8 cellular contexts compared by ENCODE assay signal in the genomic region with DNA sequence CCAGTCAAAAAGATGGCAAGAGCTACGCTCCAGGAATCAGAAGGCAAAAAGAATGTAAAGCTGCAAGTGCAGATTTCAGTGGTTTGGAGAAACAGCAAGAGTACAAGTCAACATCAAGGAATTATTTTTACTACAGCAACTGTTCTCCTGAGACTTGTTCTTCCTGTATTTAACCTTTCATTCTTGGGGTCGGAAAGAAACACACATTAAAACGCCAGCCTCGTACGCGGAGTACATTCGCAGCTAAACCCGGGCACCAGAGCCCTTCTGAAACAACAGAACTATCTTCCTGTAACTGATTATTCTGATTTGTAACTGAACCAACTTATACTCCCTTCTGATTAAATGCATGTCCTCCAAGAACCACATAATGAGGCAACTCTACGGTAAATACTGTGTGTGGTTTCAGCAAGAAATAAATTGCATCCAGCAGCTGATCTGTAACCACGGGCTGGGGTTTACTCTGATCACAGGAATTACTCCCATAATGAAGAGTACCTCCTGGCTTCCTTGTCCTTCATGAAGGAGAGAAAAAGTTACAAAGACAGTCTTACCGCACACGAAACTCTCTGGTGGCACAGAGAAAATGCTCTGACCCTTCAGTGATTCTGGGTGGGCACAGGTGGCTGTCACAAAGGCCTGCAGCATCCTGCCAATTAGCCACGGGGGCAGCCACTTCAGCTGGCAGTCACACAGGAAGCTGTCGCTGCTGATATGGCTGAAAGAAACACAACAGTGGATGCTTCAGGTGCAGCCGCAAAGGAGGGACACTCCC.
A peak's percentile ranks its signal among the peaks of the same experiment; 100 is the strongest.
DNase-seq lines count a peak whose midpoint lies in the region; ATAC-seq and TF ChIP-seq lines count a peak whose summit lies in the region.

No MANE protein-coding gene starts in this region.

- peaks cover 8 to 68% (median 29%) of the 10 kb centered on the region in 4 donors for H3K36me3 ChIP-seq in upper lobe of left lung

- 69 to 72% methylated on average over 14 to 15 of the region's 15 CpGs for WGBS in upper lobe of left lung, 2 donors

- peaks cover 27% of the 10 kb centered on the region for H3K36me3 Mint-ChIP-seq in activated CD8-positive, alpha-beta T cell treated with anti-CD3 and anti-CD28 coated beads for 36 hours (ENCODE audit: low read depth)

- H3K9me3 Mint-ChIP-seq in activated CD8-positive, alpha-beta T cell treated with anti-CD3 and anti-CD28 coated beads for 36 hours: peaks cover 5% of the 10 kb centered on the region

- ATAC-seq in HG03097 (IDR thresholded peaks at IDR 0.05; ENCODE audit: low FRiP score, unreplicated experiment): peak; percentile 81
- peak; percentile 98 for ATAC-seq in activated CD8-positive, alpha-beta T cell treated with anti-CD3 and anti-CD28 coated beads for 36 hours
- ATAC-seq in upper lobe of left lung (ENCODE audit: low FRiP score in 2 of 2): no peak

- H3K9me3 ChIP-seq in upper lobe of left lung: no peaks in the 10 kb centered on the region

- H3K27me3 ChIP-seq in upper lobe of left lung: no peaks in the 10 kb centered on the region

- H3K4me1 ChIP-seq in upper lobe of left lung: peaks cover 0 to 5% (median 3%) of the 10 kb centered on the region in 4 donors

- H3K27ac ChIP-seq in upper lobe of left lung: peak overlapping the region in 1 of 4 donors; percentile 32

- POLR2A ChIA-PET in activated CD8-positive, alpha-beta T cell treated with anti-CD3 and anti-CD28 coated beads for 36 hours (lab: Charles Lee): interaction anchor here (0.6 to 2.3 kb wide), 4 partner anchors 14 to 207 kb away, joined by 3 to 6 read pairs (median 5); no protein-coding TSS in a partner anchor

- no peak for TF ChIP-seq POLR2A in upper lobe of left lung (IDR thresholded peaks at IDR 0.05)

- CTCF ChIA-PET in activated CD8-positive, alpha-beta T cell treated with anti-CD3 and anti-CD28 coated beads for 36 hours (lab: Charles Lee): interaction anchor here (1.1 to 6.7 kb wide), 5 partner anchors 14 to 140 kb away, joined by 4 to 36 read pairs (median 10); no protein-coding TSS in a partner anchor

- H3K27ac Mint-ChIP-seq in activated CD8-positive, alpha-beta T cell treated with anti-CD3 and anti-CD28 coated beads for 36 hours: peak overlapping the region; percentile 83

- H3K27me3 Mint-ChIP-seq in activated CD8-positive, alpha-beta T cell treated with anti-CD3 and anti-CD28 coated beads for 36 hours: no peaks in the 10 kb centered on the region

- H3K4me1 Mint-ChIP-seq in activated CD8-positive, alpha-beta T cell treated with anti-CD3 and anti-CD28 coated beads for 36 hours (ENCODE audit: low read depth): peaks cover 45% of the 10 kb centered on the region

- DNase-seq in GM19238 (ENCODE audit: insufficient read length, low spot score) (peak; percentile 71), fibroblast of mammary gland (ENCODE audit: low read depth) (peak; percentile 54), hypothalamus (lab: John Stamatoyannopoulos, UW) (no peak), upper lobe of left lung (no peak), medulla oblongata (ENCODE audit: extremely low spot score) (no peak)
- peak; percentile 76 for DNase-seq in activated CD8-positive, alpha-beta T cell treated with anti-CD3 and anti-CD28 coated beads for 36 hours
- peak; percentile 16 to 21 for DNase-seq in stimulated activated CD8-positive, alpha-beta memory T cell treated with anti-CD3 and anti-CD28 coated beads, Interleukin-7, amount 100 ng/mL, for 4 hours (ENCODE audit: low read depth in 2 of 2)

- intact Hi-C loops in activated CD8-positive, alpha-beta T cell treated with anti-CD3 and anti-CD28 coated beads for 36 hours (cut with micrococcal nuclease): loop anchor here (5.0 kb wide), 1 partner anchor 116 kb away; no protein-coding TSS in a partner anchor

- TF ChIP-seq CTCF in activated CD8-positive, alpha-beta T cell treated with anti-CD3 and anti-CD28 coated beads for 36 hours (IDR thresholded peaks at IDR 0.05): no peak
- TF ChIP-seq CTCF in fibroblast of mammary gland (conservative IDR thresholded peaks at IDR 0.05; ENCODE audit: control insufficient read depth, insufficient read depth, low read depth, low read length) (no peak), upper lobe of left lung (IDR thresholded peaks at IDR 0.05) (no peak)

- no peak overlapping the region for H3K4me3 ChIP-seq in fibroblast of mammary gland (ENCODE audit: control insufficient read depth, low read depth, low read length)
- no peak overlapping the region for H3K4me3 ChIP-seq in upper lobe of left lung

- H3K4me3 Mint-ChIP-seq in activated CD8-positive, alpha-beta T cell treated with anti-CD3 and anti-CD28 coated beads for 36 hours: peak overlapping the region; percentile 59

- TF ChIP-seq EP300 in upper lobe of left lung (IDR thresholded peaks at IDR 0.05): no peak

Comparison
In these comparisons a context has a peak if more than half of its experiments do, and no peak if none do; other contexts are left out.
1. DNase-seq: peak in GM19238 (single experiment), activated CD8-positive, alpha-beta T cell treated with anti-CD3 and anti-CD28 coated beads for 36 hours (single experiment), fibroblast of mammary gland (single experiment) and stimulated activated CD8-positive, alpha-beta memory T cell treated with anti-CD3 and anti-CD28 coated beads, Interleukin-7, amount 100 ng/mL, for 4 hours (2 of 2); none in hypothalamus (0 of 51), upper lobe of left lung (0 of 2) and medulla oblongata (single experiment).
2. ATAC-seq: peak in HG03097 (single experiment) and activated CD8-positive, alpha-beta T cell treated with anti-CD3 and anti-CD28 coated beads for 36 hours (single experiment); none in upper lobe of left lung (0 of 2).